Comparison of ENCODE assay signal across 15 cellular contexts in the genomic region with DNA sequence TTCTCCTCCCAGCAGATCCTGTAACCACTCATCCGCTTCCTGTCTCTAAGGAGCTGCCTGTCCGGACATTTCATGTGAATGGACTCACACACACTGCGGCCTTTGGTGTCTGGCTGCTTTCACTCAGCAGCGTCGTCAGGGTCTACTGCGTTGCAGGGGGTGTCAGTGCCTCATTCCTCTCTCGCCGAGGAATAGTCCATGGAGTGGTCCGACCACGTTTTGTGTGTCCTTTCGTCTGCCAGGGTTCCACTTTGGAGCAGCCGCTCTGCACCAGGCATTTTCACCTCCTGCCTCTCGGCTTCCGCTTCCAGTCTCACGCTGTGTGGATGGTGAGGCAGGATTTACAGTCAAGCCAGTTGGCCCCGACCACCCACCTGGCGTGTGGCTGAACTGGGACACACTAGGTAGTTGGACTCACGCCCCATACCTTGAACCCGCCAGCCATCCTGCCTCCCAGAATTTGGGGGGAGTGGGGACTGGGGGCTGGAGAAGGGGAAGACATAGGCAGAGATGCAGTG.
DNase-seq lines count a peak whose midpoint lies in the region; ATAC-seq, FAIRE-seq and TF ChIP-seq lines count a peak whose summit lies in the region.
"Had no signal": no experiment of that assay in that cellular context is flagged by ENCODE, and none has a peak within 500 bp of the region (broad histone marks: within the 10 kb centered on the region; RNA-seq: fewer than 3 reads in every experiment).

No MANE protein-coding gene starts in this region.

- H3K4me1 Mint-ChIP-seq in osteocyte (ENCODE audit: unreplicated experiment), result peaks cover 11% of the 10 kb centered on the region

- H3K4me3 Mint-ChIP-seq in osteocyte (ENCODE audit: unreplicated experiment), result no peak overlapping the region

- peak overlapping the region; percentile 79 for H3K27ac ChIP-seq in SJCRH30
- peak overlapping the region; percentile 42 to 71 (median 62) for H3K27ac ChIP-seq in pancreas
- H3K27ac ChIP-seq in coronary artery, result no peak overlapping the region

- no peak for TF ChIP-seq CTCF in pancreas (IDR thresholded peaks at IDR 0.05)
- no peak for TF ChIP-seq CTCF in coronary artery (IDR thresholded peaks at IDR 0.05)
- TF ChIP-seq CTCF in osteocyte (IDR thresholded peaks at IDR 0.05), result no peak

- peak overlapping the region; percentile 39 for H3K4me3 ChIP-seq in SJCRH30
- H3K4me3 ChIP-seq in pancreas, result no peak overlapping the region
- H3K4me3 ChIP-seq in coronary artery, result no peak overlapping the region
- H3K4me3 ChIP-seq: HAP-1 had no signal

- peak; percentile 26 for DNase-seq in NCI-H82 (lab: John Stamatoyannopoulos, UW)
- DNase-seq in NCI-H82 treated with DMSO at 0.1 percent for 48 hours (lab: John Stamatoyannopoulos, UW; ENCODE audit: unreplicated experiment), result no peak
- peak; percentile 67 to 71 for DNase-seq in SJCRH30
- DNase-seq in cerebellar cortex (ENCODE audit: low spot score), result peak; percentile 69
- no peak for DNase-seq in pancreas
- DNase-seq in coronary artery (ENCODE audit: low spot score), result no peak
- no peak for DNase-seq in osteocyte (ENCODE audit: extremely low spot score, unreplicated experiment)
- DNase-seq: NCI-H1436 treated with DMSO at 0.1 percent for 48 hours, NCI-H226, NCI-H526, SHP77 treated with DMSO at 0.1 percent for 48 hours had no signal

- WGBS in pancreas, 2 donors, result 87 to 88% methylated on average over 19 of the region's 19 CpGs

- H3K27me3 ChIP-seq in SJCRH30 (no peaks in the 10 kb centered on the region), pancreas (no peaks in the 10 kb centered on the region)

- H3K27me3 Mint-ChIP-seq in osteocyte (ENCODE audit: unreplicated experiment), result no peaks in the 10 kb centered on the region

- H3K27ac Mint-ChIP-seq in osteocyte (ENCODE audit: unreplicated experiment), result no peak overlapping the region
- H3K27ac Mint-ChIP-seq: IgD-negative memory B cell had no signal

- H3K36me3 Mint-ChIP-seq in osteocyte (ENCODE audit: unreplicated experiment), result no peaks in the 10 kb centered on the region
- H3K36me3 Mint-ChIP-seq: IgD-negative memory B cell had no signal

- intact Hi-C loops in pancreas (cut with DNase I), result no loop called here

- H3K4me1 ChIP-seq in SJCRH30 (peaks cover 38% of the 10 kb centered on the region), pancreas (peaks cover 17 to 24% (median 23%) of the 10 kb centered on the region in 3 donors)

- FAIRE-seq in pancreas (lab: Jason Lieb, UNC), result no peak
- FAIRE-seq: GM18507 had no signal

- ATAC-seq in pancreas (no peak), HG03571 (IDR thresholded peaks at IDR 0.05; ENCODE audit: unreplicated experiment) (no peak)

- H3K9me3 ChIP-seq in SJCRH30 (replicated peaks), result no peaks in the 10 kb centered on the region
- no peaks in the 10 kb centered on the region for H3K9me3 ChIP-seq in pancreas
- H3K9me3 ChIP-seq: HAP-1 had no signal

- no peaks in the 10 kb centered on the region for H3K9me3 Mint-ChIP-seq in osteocyte (ENCODE audit: unreplicated experiment)
- H3K9me3 Mint-ChIP-seq: IgD-negative memory B cell had no signal

- no peaks in the 10 kb centered on the region for H3K36me3 ChIP-seq in SJCRH30
- no peaks in the 10 kb centered on the region for H3K36me3 ChIP-seq in pancreas
- H3K36me3 ChIP-seq: HAP-1 had no signal

Comparison
In these comparisons a context has a peak if more than half of its experiments do, and no peak if none do; other contexts are left out.
1. DNase-seq: peak in NCI-H82 (single experiment), SJCRH30 (2 of 2) and cerebellar cortex (single experiment); none in NCI-H82 treated with DMSO at 0.1 percent for 48 hours (single experiment), pancreas (0 of 6), coronary artery (single experiment) and osteocyte (single experiment).
2. H3K27ac ChIP-seq: peak in SJCRH30 (single experiment) and pancreas (4 of 4); none in coronary artery (0 of 2).